In the genomic region with DNA sequence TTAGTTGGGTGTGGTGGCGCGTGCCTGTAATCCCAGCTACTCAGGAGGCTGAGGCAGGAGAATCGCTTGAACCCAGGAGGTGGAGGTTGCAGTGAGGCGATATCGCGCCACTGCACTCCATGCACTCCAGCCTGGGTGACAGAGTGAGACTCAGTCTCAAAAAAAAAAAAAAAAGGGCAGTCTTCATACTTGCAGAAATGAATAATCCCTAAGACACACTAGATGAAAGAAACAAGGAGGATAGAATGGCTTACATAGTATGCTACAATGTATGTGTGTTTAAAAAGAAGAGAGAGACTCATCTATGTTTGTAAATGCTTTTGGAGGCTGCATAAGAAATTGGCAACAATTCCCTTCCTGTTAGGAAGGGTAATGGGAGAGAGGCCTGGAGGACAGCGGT, we compare ENCODE assay signal across 10 cellular contexts. TPM values are rescaled to one million over a fixed set of nuclear protein-coding genes. Genes with fewer than 3 reads are reported as not detected.
A peak's percentile ranks its signal among the peaks of the same experiment; 100 is the strongest.
DNase-seq lines count a peak whose midpoint lies in the region; ATAC-seq and TF ChIP-seq lines count a peak whose summit lies in the region.
"Not testable (repeated sequence)": the region's sequence is repeated elsewhere in the genome, so short reads cannot be mapped to it uniquely, and the experiment has no call there.
"Had no signal": no experiment of that assay in that cellular context is flagged by ENCODE, and none has a peak within 500 bp of the region (broad histone marks: within the 10 kb centered on the region; RNA-seq: fewer than 3 reads in every experiment).

No MANE protein-coding gene starts in this region.

- CTCF ChIA-PET in CD8-positive, alpha-beta T cell (lab: Charles Lee), result interaction anchor here (0.9 to 1.3 kb wide), 3 partner anchors 12 to 48 kb away, joined by 3 read pairs; no protein-coding TSS in a partner anchor
- CTCF ChIA-PET in activated CD4-positive, alpha-beta memory T cell treated with anti-CD3 and anti-CD28 coated beads, Interleukin-2, amount 10 ng/mL, durations not matched to agents 7 days and 5 days (lab: Charles Lee), result interaction anchor here (1.2 to 1.3 kb wide), 2 partner anchors 9 to 25 kb away, joined by 3 to 4 read pairs; no protein-coding TSS in a partner anchor

- H3K4me1 ChIP-seq in CD8-positive, alpha-beta T cell (ENCODE audit: insufficient read depth, low read length), result peaks cover 53% of the 10 kb centered on the region

- not testable (repeated sequence) for H3K27me3 Mint-ChIP-seq in CD8-positive, alpha-beta T cell (ENCODE audit: low read depth); activated CD4-positive, alpha-beta memory T cell treated with anti-CD3 and anti-CD28 coated beads, Interleukin-2, amount 10 ng/mL, durations not matched to agents 7 days and 5 days; activated naive CD8-positive, alpha-beta T cell; central memory CD8-positive, alpha-beta T cell; natural killer cell treated with Interleukin-12 subunit alpha and Interleukin-12 subunit beta and Interleukin-15 and Interleukin-18, amount 100 ng/mL, for 72 hours; type B pancreatic cell
- peaks cover 18% of the 10 kb centered on the region for H3K27me3 Mint-ChIP-seq in T-helper 17 cell
- peaks cover 10% of the 10 kb centered on the region for H3K27me3 Mint-ChIP-seq in activated T-cell treated with anti-CD3 and anti-CD28 coated beads, Interleukin-2, amount 50 U/mL, for 72 hours (ENCODE audit: low read depth)

- H3K27ac Mint-ChIP-seq in CD8-positive, alpha-beta T cell, result peak overlapping the region; percentile 91
- peak overlapping the region; percentile 63 for H3K27ac Mint-ChIP-seq in T-helper 17 cell
- H3K27ac Mint-ChIP-seq in activated CD4-positive, alpha-beta memory T cell treated with anti-CD3 and anti-CD28 coated beads, Interleukin-2, amount 10 ng/mL, durations not matched to agents 7 days and 5 days, result peak overlapping the region; percentile 85
- peak overlapping the region; percentile 95 for H3K27ac Mint-ChIP-seq in activated T-cell treated with anti-CD3 and anti-CD28 coated beads, Interleukin-2, amount 50 U/mL, for 72 hours
- peak overlapping the region; percentile 69 for H3K27ac Mint-ChIP-seq in activated naive CD8-positive, alpha-beta T cell
- H3K27ac Mint-ChIP-seq in central memory CD8-positive, alpha-beta T cell (ENCODE audit: low read depth), result peak overlapping the region; percentile 23
- peak overlapping the region; percentile 89 for H3K27ac Mint-ChIP-seq in natural killer cell treated with Interleukin-12 subunit alpha and Interleukin-12 subunit beta and Interleukin-15 and Interleukin-18, amount 100 ng/mL, for 72 hours
- H3K27ac Mint-ChIP-seq in type B pancreatic cell, result peak overlapping the region; percentile 41

- H3K36me3 ChIP-seq in CD8-positive, alpha-beta T cell (ENCODE audit: insufficient read depth, low read length), result not testable (repeated sequence)

- not testable (repeated sequence) for H3K9me3 Mint-ChIP-seq in CD8-positive, alpha-beta T cell; activated CD4-positive, alpha-beta memory T cell treated with anti-CD3 and anti-CD28 coated beads, Interleukin-2, amount 10 ng/mL, durations not matched to agents 7 days and 5 days; activated T-cell treated with anti-CD3 and anti-CD28 coated beads, Interleukin-2, amount 50 U/mL, for 72 hours; activated naive CD8-positive, alpha-beta T cell (ENCODE audit: low read depth); central memory CD8-positive, alpha-beta T cell; natural killer cell treated with Interleukin-12 subunit alpha and Interleukin-12 subunit beta and Interleukin-15 and Interleukin-18, amount 100 ng/mL, for 72 hours; type B pancreatic cell

- not testable (repeated sequence) for H3K27me3 ChIP-seq in CD8-positive, alpha-beta T cell (ENCODE audit: insufficient read depth, low read length)

- not testable (repeated sequence) for H3K9me3 ChIP-seq in CD8-positive, alpha-beta T cell (ENCODE audit: low read length); T-helper 17 cell (ENCODE audit: control insufficient read depth, low read length, poor library complexity, severe bottlenecking)

- not testable (repeated sequence) for TF ChIP-seq CTCF in CD8-positive, alpha-beta T cell (IDR thresholded peaks at IDR 0.05); type B pancreatic cell (conservative IDR thresholded peaks at IDR 0.05)

- not testable (repeated sequence) for H3K27ac ChIP-seq in CD8-positive, alpha-beta T cell (ENCODE audit: low read depth, low read length)

- H3K36me3 Mint-ChIP-seq in CD8-positive, alpha-beta T cell; T-helper 17 cell (ENCODE audit: low read depth); activated T-cell treated with anti-CD3 and anti-CD28 coated beads, Interleukin-2, amount 50 U/mL, for 72 hours (ENCODE audit: insufficient read depth in 2 of 2); activated naive CD8-positive, alpha-beta T cell; natural killer cell treated with Interleukin-12 subunit alpha and Interleukin-12 subunit beta and Interleukin-15 and Interleukin-18, amount 100 ng/mL, for 72 hours; type B pancreatic cell: not testable (repeated sequence)
- H3K36me3 Mint-ChIP-seq in activated CD4-positive, alpha-beta memory T cell treated with anti-CD3 and anti-CD28 coated beads, Interleukin-2, amount 10 ng/mL, durations not matched to agents 7 days and 5 days (ENCODE audit: low read depth), result peaks cover 10% of the 10 kb centered on the region
- peaks cover 13% of the 10 kb centered on the region for H3K36me3 Mint-ChIP-seq in central memory CD8-positive, alpha-beta T cell (ENCODE audit: insufficient read depth)

- not testable (repeated sequence) for ATAC-seq in CD8-positive, alpha-beta T cell; T-helper 17 cell; central memory CD8-positive, alpha-beta T cell (replicated peaks; ENCODE audit: extremely low read depth, poor library complexity, severe bottlenecking); natural killer cell treated with Interleukin-12 subunit alpha and Interleukin-12 subunit beta and Interleukin-15 and Interleukin-18, amount 100 ng/mL, for 72 hours
- peak; percentile 46 to 51 for ATAC-seq in activated T-cell treated with anti-CD3 and anti-CD28 coated beads, Interleukin-2, amount 50 U/mL, for 72 hours (replicated peaks in 1 of 2)

- peaks cover 64% of the 10 kb centered on the region for H3K4me1 Mint-ChIP-seq in CD8-positive, alpha-beta T cell (ENCODE audit: low read depth)
- H3K4me1 Mint-ChIP-seq in T-helper 17 cell, result not testable (repeated sequence)
- peaks cover 78% of the 10 kb centered on the region for H3K4me1 Mint-ChIP-seq in activated CD4-positive, alpha-beta memory T cell treated with anti-CD3 and anti-CD28 coated beads, Interleukin-2, amount 10 ng/mL, durations not matched to agents 7 days and 5 days
- peaks cover 66% of the 10 kb centered on the region for H3K4me1 Mint-ChIP-seq in activated T-cell treated with anti-CD3 and anti-CD28 coated beads, Interleukin-2, amount 50 U/mL, for 72 hours (ENCODE audit: low read depth)
- H3K4me1 Mint-ChIP-seq in activated naive CD8-positive, alpha-beta T cell (ENCODE audit: low read depth), result peaks cover 56% of the 10 kb centered on the region
- peaks cover 69% of the 10 kb centered on the region for H3K4me1 Mint-ChIP-seq in central memory CD8-positive, alpha-beta T cell
- peaks cover 75 to 79% of the 10 kb centered on the region in 2 donors for H3K4me1 Mint-ChIP-seq in natural killer cell treated with Interleukin-12 subunit alpha and Interleukin-12 subunit beta and Interleukin-15 and Interleukin-18, amount 100 ng/mL, for 72 hours (ENCODE audit: low read depth in 2 of 2)
- peaks cover 27% of the 10 kb centered on the region for H3K4me1 Mint-ChIP-seq in type B pancreatic cell (ENCODE audit: unreplicated experiment)

- not testable (repeated sequence) for DNase-seq in CD8-positive, alpha-beta T cell; T-helper 17 cell; activated CD4-positive, alpha-beta memory T cell treated with anti-CD3 and anti-CD28 coated beads, Interleukin-2, amount 10 ng/mL, durations not matched to agents 7 days and 5 days; activated T-cell treated with anti-CD3 and anti-CD28 coated beads, Interleukin-2, amount 50 U/mL, for 72 hours; central memory CD8-positive, alpha-beta T cell (ENCODE audit: low spot score in 2 of 2); natural killer cell treated with Interleukin-12 subunit alpha and Interleukin-12 subunit beta and Interleukin-15 and Interleukin-18, amount 100 ng/mL, for 72 hours (ENCODE audit: low spot score); type B pancreatic cell (ENCODE audit: extremely low spot score, unreplicated experiment)

- intact Hi-C loops in CD8-positive, alpha-beta T cell (cut with DNase I, micrococcal nuclease), result loop anchor here (2.0 to 10.0 kb wide), 3 partner anchors 17 to 287 kb away; a partner anchor contains a TSS

- POLR2A ChIA-PET in CD8-positive, alpha-beta T cell (lab: Charles Lee), result interaction anchor here (2.3 to 9.1 kb wide), 3 partner anchors 8 to 27 kb away, joined by 12 to 91 read pairs (median 23); a partner anchor contains a TSS
- POLR2A ChIA-PET in activated CD4-positive, alpha-beta memory T cell treated with anti-CD3 and anti-CD28 coated beads, Interleukin-2, amount 10 ng/mL, durations not matched to agents 7 days and 5 days (lab: Charles Lee), result interaction anchor here (1.5 to 5.3 kb wide), 3 partner anchors 7 to 33 kb away, joined by 10 to 79 read pairs (median 36); a partner anchor contains a TSS

- not testable (repeated sequence) for H3K4me3 ChIP-seq in CD8-positive, alpha-beta T cell (ENCODE audit: low read depth, low read length)

- peak overlapping the region; percentile 27 for H3K4me3 Mint-ChIP-seq in CD8-positive, alpha-beta T cell
- peak overlapping the region; percentile 41 for H3K4me3 Mint-ChIP-seq in T-helper 17 cell
- H3K4me3 Mint-ChIP-seq in activated CD4-positive, alpha-beta memory T cell treated with anti-CD3 and anti-CD28 coated beads, Interleukin-2, amount 10 ng/mL, durations not matched to agents 7 days and 5 days; type B pancreatic cell: not testable (repeated sequence)
- peak overlapping the region; percentile 52 to 83 for H3K4me3 Mint-ChIP-seq in activated T-cell treated with anti-CD3 and anti-CD28 coated beads, Interleukin-2, amount 50 U/mL, for 72 hours
- peak overlapping the region; percentile 15 for H3K4me3 Mint-ChIP-seq in activated naive CD8-positive, alpha-beta T cell
- peak overlapping the region; percentile 58 for H3K4me3 Mint-ChIP-seq in central memory CD8-positive, alpha-beta T cell
- peak overlapping the region; percentile 60 for H3K4me3 Mint-ChIP-seq in natural killer cell treated with Interleukin-12 subunit alpha and Interleukin-12 subunit beta and Interleukin-15 and Interleukin-18, amount 100 ng/mL, for 72 hours

RNA-seq across cellular contexts. Expression of a gene that starts 17.6 kb away (rescaled TPM):
- 100 to 1,000 TPM; 398 to 442 TPM for total RNA-seq in CD8-positive, alpha-beta T cell
- total RNA-seq in T-helper 17 cell (100 to 1,000 TPM in 1 of 2 donors, 10 to 100 TPM in 1; 15.6 to 202 TPM), type B pancreatic cell (ENCODE audit: low replicate concordance) (1.1 TPM in 1 of 2 replicates, not detected in the other)
- 100 to 1,000 TPM; 482 to 491 TPM for total RNA-seq in activated CD4-positive, alpha-beta memory T cell treated with anti-CD3 and anti-CD28 coated beads, Interleukin-2, amount 10 ng/mL, durations not matched to agents 7 days and 5 days
- total RNA-seq in activated T-cell treated with anti-CD3 and anti-CD28 coated beads, Interleukin-2, amount 50 U/mL, for 72 hours, result 100 to 1,000 TPM in 1 of 2 donors, 10 to 100 TPM in 1; 63.3 to 178 TPM
- total RNA-seq in natural killer cell treated with Interleukin-12 subunit alpha and Interleukin-12 subunit beta and Interleukin-15 and Interleukin-18, amount 100 ng/mL, for 72 hours, result 100 to 1,000 TPM in 1 of 2 donors, 10 to 100 TPM in 1; 97.5 to 224 TPM
- total RNA-seq: A673, H1 had no signal

RNA-seq across cellular contexts. Expression of a gene that starts 29.1 kb away (rescaled TPM):
- 1 to 10 TPM; 2.1 to 2.5 TPM for total RNA-seq in CD8-positive, alpha-beta T cell
- under 1 TPM in 1 of 2 donors, not detected in 1; 0.50 TPM for total RNA-seq in T-helper 17 cell
- total RNA-seq in activated CD4-positive, alpha-beta memory T cell treated with anti-CD3 and anti-CD28 coated beads, Interleukin-2, amount 10 ng/mL, durations not matched to agents 7 days and 5 days, result 1 to 10 TPM; 2.3 to 3.1 TPM
- total RNA-seq in activated T-cell treated with anti-CD3 and anti-CD28 coated beads, Interleukin-2, amount 50 U/mL, for 72 hours, result 1 to 10 TPM in 1 of 2 donors, under 1 TPM in 1; 0.46 to 1.8 TPM
- 1 to 10 TPM in 1 of 2 donors, under 1 TPM in 1; 0.81 to 2.9 TPM for total RNA-seq in natural killer cell treated with Interleukin-12 subunit alpha and Interleukin-12 subunit beta and Interleukin-15 and Interleukin-18, amount 100 ng/mL, for 72 hours
- total RNA-seq in type B pancreatic cell (ENCODE audit: low replicate concordance), result not detected in 2 replicates
- total RNA-seq: A673, H1 had no signal

RNA-seq across cellular contexts. Expression of a gene that starts 32.8 kb away (rescaled TPM):
- total RNA-seq in CD8-positive, alpha-beta T cell, result under 1 TPM in 1 of 2 experiments, not detected in 1; 0.27 TPM
- total RNA-seq in T-helper 17 cell (not detected), type B pancreatic cell (ENCODE audit: low replicate concordance) (3.9 and 4.4 TPM in 2 replicates)
- total RNA-seq in activated CD4-positive, alpha-beta memory T cell treated with anti-CD3 and anti-CD28 coated beads, Interleukin-2, amount 10 ng/mL, durations not matched to agents 7 days and 5 days, result 10 to 100 TPM; 14.4 to 16.9 TPM
- 1 to 10 TPM; 7.6 to 8.4 TPM for total RNA-seq in activated T-cell treated with anti-CD3 and anti-CD28 coated beads, Interleukin-2, amount 50 U/mL, for 72 hours
- 1 to 10 TPM; 1.3 to 3.5 TPM for total RNA-seq in natural killer cell treated with Interleukin-12 subunit alpha and Interleukin-12 subunit beta and Interleukin-15 and Interleukin-18, amount 100 ng/mL, for 72 hours

RNA-seq across cellular contexts. Expression of a gene that starts 45.7 kb away (rescaled TPM):
- total RNA-seq in CD8-positive, alpha-beta T cell, result not detected
- not detected for total RNA-seq in T-helper 17 cell
- total RNA-seq in activated CD4-positive, alpha-beta memory T cell treated with anti-CD3 and anti-CD28 coated beads, Interleukin-2, amount 10 ng/mL, durations not matched to agents 7 days and 5 days, result not detected
- not detected for total RNA-seq in activated T-cell treated with anti-CD3 and anti-CD28 coated beads, Interleukin-2, amount 50 U/mL, for 72 hours
- total RNA-seq in natural killer cell treated with Interleukin-12 subunit alpha and Interleukin-12 subunit beta and Interleukin-15 and Interleukin-18, amount 100 ng/mL, for 72 hours, result not detected
- not detected in 2 replicates for total RNA-seq in type B pancreatic cell (ENCODE audit: low replicate concordance)
- total RNA-seq: A673, H1 had no signal

Comparison
In these comparisons a context has a peak if more than half of its experiments do, and no peak if none do; other contexts are left out.
1. H3K27ac Mint-ChIP-seq: peak in every context shown above with its lines; median percentile 95 in activated T-cell treated with anti-CD3 and anti-CD28 coated beads, Interleukin-2, amount 50 U/mL, for 72 hours; 91 in CD8-positive, alpha-beta T cell; 89 in natural killer cell treated with Interleukin-12 subunit alpha and Interleukin-12 subunit beta and Interleukin-15 and Interleukin-18, amount 100 ng/mL, for 72 hours; 85 in activated CD4-positive, alpha-beta memory T cell treated with anti-CD3 and anti-CD28 coated beads, Interleukin-2, amount 10 ng/mL, durations not matched to agents 7 days and 5 days; 69 in activated naive CD8-positive, alpha-beta T cell; 63 in T-helper 17 cell; 41 in type B pancreatic cell; 23 in central memory CD8-positive, alpha-beta T cell.